In the genomic region with DNA sequence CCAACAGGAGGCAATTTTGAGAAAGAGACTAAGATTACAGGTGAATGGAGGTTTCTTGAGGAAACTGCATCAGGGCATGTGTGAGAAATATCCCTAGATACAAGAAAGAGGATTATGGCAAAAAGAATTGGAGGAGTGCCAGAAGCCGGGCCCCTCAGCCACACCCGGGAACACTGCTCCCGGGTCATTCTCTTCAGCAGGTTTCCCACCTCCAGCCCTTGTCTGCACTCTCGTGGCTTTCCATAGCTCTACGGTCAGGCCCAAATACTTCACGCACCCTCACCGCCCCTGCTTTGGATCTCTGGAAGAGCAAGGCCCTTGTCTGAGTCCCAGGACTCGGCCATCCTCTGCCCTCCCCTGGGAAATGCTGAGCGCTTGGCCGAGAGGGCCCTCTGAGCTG, we compare ENCODE assay signal across 16 cellular contexts. TPM values are rescaled to one million over a fixed set of nuclear protein-coding genes. Genes with fewer than 3 reads are reported as not detected.
DNase-seq lines count a peak whose midpoint lies in the region; ATAC-seq, FAIRE-seq and TF ChIP-seq lines count a peak whose summit lies in the region.
"Had no signal": no experiment of that assay in that cellular context is flagged by ENCODE, and none has a peak within 500 bp of the region (broad histone marks: within the 10 kb centered on the region; RNA-seq: fewer than 3 reads in every experiment).

No MANE protein-coding gene starts in this region.

- ATAC-seq in left colon, result no peak

- H3K36me3 ChIP-seq in right atrium auricular region (no peaks in the 10 kb centered on the region), stomach (no peaks in the 10 kb centered on the region)

- no peaks in the 10 kb centered on the region for H3K27me3 Mint-ChIP-seq in activated CD4-positive, alpha-beta memory T cell treated with anti-CD3 and anti-CD28 coated beads for 36 hours

- H3K27ac ChIP-seq in right atrium auricular region (peak overlapping the region; percentile 56 to 60), stomach (peak overlapping the region in 4 of 5 donors; percentile 21 to 79 (median 70))
- H3K27ac ChIP-seq: 22Rv1 had no signal

- TF ChIP-seq POLR2A in stomach (IDR thresholded peaks at IDR 0.05), result no peak

- intact Hi-C loops in activated CD4-positive, alpha-beta memory T cell treated with anti-CD3 and anti-CD28 coated beads for 36 hours (cut with micrococcal nuclease), result loop anchor here (10.0 kb wide), 1 partner anchor 342 kb away; a partner anchor contains a TSS
- intact Hi-C loops in stomach (cut with DNase I; ENCODE audit: low total_unique reads), result no loop called here
- intact Hi-C loops in left colon (cut with DNase I, micrococcal nuclease), result no loop called here

- no peaks in the 10 kb centered on the region for H3K27me3 ChIP-seq in right atrium auricular region
- H3K27me3 ChIP-seq in stomach, result no peaks in the 10 kb centered on the region

- no peak for FAIRE-seq in RCC 7860 (lab: Jason Lieb, UNC)
- FAIRE-seq: colon, TTC549 had no signal

- 62 to 83% (median 68%) methylated on average over 10 of the region's 10 CpGs for WGBS in stomach, 5 donors

- no peak for TF ChIP-seq EP300 in stomach (IDR thresholded peaks at IDR 0.05)

- peak overlapping the region; percentile 9 for H3K27ac Mint-ChIP-seq in activated CD4-positive, alpha-beta memory T cell treated with anti-CD3 and anti-CD28 coated beads for 36 hours

- H3K4me3 Mint-ChIP-seq in activated CD4-positive, alpha-beta memory T cell treated with anti-CD3 and anti-CD28 coated beads for 36 hours, result no peak overlapping the region

- peak; percentile 47 for DNase-seq in NCI-H82 (lab: John Stamatoyannopoulos, UW)
- no peak for DNase-seq in NCI-H82 treated with DMSO at 0.1 percent for 48 hours (lab: John Stamatoyannopoulos, UW; ENCODE audit: unreplicated experiment)
- no peak for DNase-seq in activated CD4-positive, alpha-beta memory T cell treated with anti-CD3 and anti-CD28 coated beads for 36 hours
- no peak for DNase-seq in right atrium auricular region (ENCODE audit: low spot score)
- DNase-seq in stomach, result no peak
- DNase-seq in RCC 7860 (ENCODE audit: low spot score), result no peak
- DNase-seq in left colon, result no peak
- DNase-seq in inferior parietal cortex (ENCODE audit: extremely low spot score), result no peak
- DNase-seq: activated CD4-positive, alpha-beta T cell treated with anti-CD3 and anti-CD28 coated beads, Interleukin-2, amount 50 U/mL, for 48 hours; amygdala; erythroblast; SK-N-SH had no signal

- CTCF ChIA-PET in activated CD4-positive, alpha-beta memory T cell treated with anti-CD3 and anti-CD28 coated beads for 36 hours (lab: Charles Lee), result interaction anchor here (0.9 kb wide), 1 partner anchor 38 kb away, joined by 4 read pairs; no protein-coding TSS in a partner anchor

- H3K36me3 Mint-ChIP-seq in activated CD4-positive, alpha-beta memory T cell treated with anti-CD3 and anti-CD28 coated beads for 36 hours, result peaks cover 13% of the 10 kb centered on the region

- TF ChIP-seq CTCF in right atrium auricular region (IDR thresholded peaks at IDR 0.05) (no peak), stomach (IDR thresholded peaks at IDR 0.05) (no peak)

- H3K4me1 ChIP-seq in right atrium auricular region (peaks cover 0 to 92% of the 10 kb centered on the region in 2 donors), stomach (peaks cover 49 to 74% (median 63%) of the 10 kb centered on the region in 4 donors)

- H3K4me1 Mint-ChIP-seq in activated CD4-positive, alpha-beta memory T cell treated with anti-CD3 and anti-CD28 coated beads for 36 hours (ENCODE audit: low read depth), result peaks cover 71% of the 10 kb centered on the region

- POLR2A ChIA-PET in activated CD4-positive, alpha-beta memory T cell treated with anti-CD3 and anti-CD28 coated beads for 36 hours (lab: Charles Lee), result interaction anchor here (6.2 kb wide), 1 partner anchor 39 kb away, joined by 131 read pairs; a partner anchor contains a TSS

- H3K4me3 ChIP-seq in right atrium auricular region (no peak overlapping the region), stomach (no peak overlapping the region)

- no peaks in the 10 kb centered on the region for H3K9me3 Mint-ChIP-seq in activated CD4-positive, alpha-beta memory T cell treated with anti-CD3 and anti-CD28 coated beads for 36 hours
- H3K9me3 Mint-ChIP-seq: activated T-helper 2 cell treated with anti-CD3 and anti-CD28 coated beads, Interferon-gamma antibody, Interleukin-2, Interleukin-4, amounts not matched to agents 10 μg/mL and 5 μg/mL and 100 μg/mL, durations not matched to agents 14 hours and 24 hours and 36 hours had no signal

- H3K9me3 ChIP-seq in right atrium auricular region (no peaks in the 10 kb centered on the region), stomach (no peaks in the 10 kb centered on the region)
- H3K9me3 ChIP-seq: SK-N-SH had no signal

RNA-seq across cellular contexts. Expression of a gene that starts 38.7 kb away (rescaled TPM):
- 1 to 10 TPM in 1 of 2 experiments, under 1 TPM in 1; 0.88 to 1.6 TPM for total RNA-seq in activated CD4-positive, alpha-beta memory T cell treated with anti-CD3 and anti-CD28 coated beads for 36 hours
- total RNA-seq in right atrium auricular region (1 to 10 TPM in 1 of 2 donors, under 1 TPM in 1; 0.63 to 1.3 TPM), stomach (1 to 10 TPM in 1 of 5 donors, under 1 TPM in 3, not detected in 1; 0.29 to 4.9 (median 0.80) TPM), left colon (1 to 10 TPM in 1 of 2 donors, under 1 TPM in 1; 0.64 to 1.4 TPM)
- polyA plus RNA-seq in stomach, result 1 to 10 TPM; 2.6 to 3.2 (median 2.9) TPM

RNA-seq across cellular contexts. Expression of a gene that starts 39.8 kb away (rescaled TPM):
- total RNA-seq in activated CD4-positive, alpha-beta memory T cell treated with anti-CD3 and anti-CD28 coated beads for 36 hours, result 10 to 100 TPM; 43.6 to 45.0 TPM
- total RNA-seq in right atrium auricular region, result 10 to 100 TPM; 22.2 to 26.3 TPM
- 10 to 100 TPM in 4 of 5 donors, 1 to 10 TPM in 1; 9.4 to 86.4 (median 23.1) TPM for total RNA-seq in stomach
- polyA plus RNA-seq in stomach, result 10 to 100 TPM in 1 of 3 donors, 1 to 10 TPM in 2; 5.8 to 12.1 (median 9.8) TPM
- total RNA-seq in left colon, result 10 to 100 TPM; 42.7 to 44.3 TPM
